In genomic region chr19:20923077-20923871, GRCh38 we compare ENCODE assay signal across 8 cellular contexts. TPM values are rescaled to one million over a fixed set of nuclear protein-coding genes. Genes with fewer than 3 reads are reported as not detected.
DNase-seq lines count a peak whose midpoint lies in the region; ATAC-seq and TF ChIP-seq lines count a peak whose summit lies in the region.

TSS of gene ZNF85 (plus strand) at chr19:20923251. CDS start at chr19:20923401, 150 bp downstream.

- no peak for TF ChIP-seq EP300 in stomach (IDR thresholded peaks at IDR 0.05)

- TF ChIP-seq CTCF in Calu3 (IDR thresholded peaks at IDR 0.05; ENCODE audit: unreplicated experiment) (no peak), foreskin fibroblast (IDR thresholded peaks at IDR 0.05; ENCODE audit: low read depth, low read length) (no peak), neural crest cell (conservative IDR thresholded peaks at IDR 0.05) (no peak), stomach (IDR thresholded peaks at IDR 0.05) (no peak)

- no peaks in the 10 kb centered on the region for H3K27me3 ChIP-seq in stomach

- WGBS in stomach, 5 donors, result 0 to 2% (median 1%) methylated on average over 24 to 38 of the region's 38 CpGs

- DNase-seq in Calu3 (peak; percentile 52), HuH-7 (ENCODE audit: low spot score) (peak; percentile 29), activated gamma-delta T cell treated with Interleukin-2 at 50 U/mL for 16 hours (peak; percentile 87), foreskin fibroblast (peak; percentile 86 to 94), neural crest cell (ENCODE audit: low read depth, low spot score) (peak; percentile 81), stomach (peak; percentile 92)

- peak within 1 kb of the TSS; percentile 85 to 90 (median 89) for H3K27ac ChIP-seq in stomach

- BruUV-seq in Calu3 (replicated peaks; lab: Mats Ljungman, UMichigan), result no TSS peak

- H3K4me3 ChIP-seq in foreskin fibroblast (ENCODE audit: low read depth in 1 of 2, low read length in 2 of 2) (peak within 1 kb of the TSS; percentile 58 to 69), stomach (peak within 1 kb of the TSS; percentile 70 to 88 (median 76))

- H3K9me3 ChIP-seq in stomach, result no peaks in the 10 kb centered on the region

- TF ChIP-seq POLR2A in Raji (IDR thresholded peaks at IDR 0.05; ENCODE audit: insufficient read depth, low read depth, low read length) (peak; percentile 63), stomach (IDR thresholded peaks at IDR 0.05) (peak in 1 of 4 donors; percentile 20)

- peaks cover 0 to 23% (median 17%) of the 10 kb centered on the region in 4 donors for H3K4me1 ChIP-seq in stomach

- peaks cover 0 to 3% (median 1%) of the 10 kb centered on the region in 4 donors for H3K36me3 ChIP-seq in stomach

- no peaks in the 10 kb centered on the region for H3K9me3 Mint-ChIP-seq in Calu3 (ENCODE audit: low read depth, unreplicated experiment)
- peaks cover 5% of the 10 kb centered on the region for H3K9me3 Mint-ChIP-seq in neural crest cell

- no peaks in the 10 kb centered on the region for H3K27me3 Mint-ChIP-seq in Calu3 (ENCODE audit: unreplicated experiment)
- H3K27me3 Mint-ChIP-seq in neural crest cell (ENCODE audit: low read depth), result no peaks in the 10 kb centered on the region

- H3K4me3 Mint-ChIP-seq in Calu3 (ENCODE audit: low read depth, unreplicated experiment), result peak within 1 kb of the TSS; percentile 67
- peak within 1 kb of the TSS; percentile 100 for H3K4me3 Mint-ChIP-seq in neural crest cell

- H3K27ac Mint-ChIP-seq in Calu3 (ENCODE audit: unreplicated experiment) (no peak within 1 kb of the TSS), neural crest cell (ENCODE audit: unreplicated experiment) (peak within 1 kb of the TSS; percentile 100)

- intact Hi-C loops in Calu3 (cut with micrococcal nuclease; ENCODE audit: unreplicated experiment), result no loop called here
- intact Hi-C loops in stomach (cut with DNase I; ENCODE audit: low total_unique reads), result no loop called here

- CTCF ChIA-PET in Calu3 (lab: Charles Lee), result no interaction called here

- ATAC-seq in GM21423 (IDR thresholded peaks at IDR 0.05; ENCODE audit: unreplicated experiment), result peak; percentile 96

- H3K4me1 Mint-ChIP-seq in Calu3 (ENCODE audit: low read depth, unreplicated experiment) (no peaks in the 10 kb centered on the region), neural crest cell (peaks cover 43% of the 10 kb centered on the region)

- H3K36me3 Mint-ChIP-seq in Calu3 (ENCODE audit: insufficient read depth, unreplicated experiment) (peaks cover 8% of the 10 kb centered on the region), neural crest cell (ENCODE audit: low read depth) (peaks cover 26% of the 10 kb centered on the region)

RNA-seq across cellular contexts. Expression of gene ZNF85, which starts in this region (rescaled TPM):
- total RNA-seq in Calu3 (2022), result 2.6 and 3.5 TPM in 2 replicates
- total RNA-seq in neural crest cell, result 24.4 and 27.2 TPM in 2 replicates
- 10 to 100 TPM in 3 of 5 donors, 1 to 10 TPM in 2; 4.1 to 25.9 (median 15.8) TPM for total RNA-seq in stomach
- 1 to 10 TPM; 6.5 to 8.3 (median 7.3) TPM for polyA plus RNA-seq in stomach

Comparison
In these comparisons a context has a peak if more than half of its experiments do, and no peak if none do; other contexts are left out.
1. Peak in every context shown above with its lines: DNase-seq, ATAC-seq, H3K4me3 ChIP-seq and H3K27ac ChIP-seq.
2. DNase-seq: peak in every context shown above with its lines; median percentile 92 in stomach; 90 in foreskin fibroblast; 87 in activated gamma-delta T cell treated with Interleukin-2 at 50 U/mL for 16 hours; 81 in neural crest cell; 52 in Calu3; 29 in HuH-7.